In genomic region chr16:79790854-79791253, GRCh38 we compare ENCODE assay signal across 3 cellular contexts.
"Had no signal": no experiment of that assay in that cellular context is flagged by ENCODE, and none has a peak within 500 bp of the region (broad histone marks: within the 10 kb centered on the region; RNA-seq: fewer than 3 reads in every experiment).

No MANE protein-coding gene starts in this region.

- H3K4me3 ChIP-seq: GM12878 had no signal

- DNase-seq: GDM1, GF-D8 had no signal
